8 cellular contexts compared by ENCODE assay signal in the genomic region with DNA sequence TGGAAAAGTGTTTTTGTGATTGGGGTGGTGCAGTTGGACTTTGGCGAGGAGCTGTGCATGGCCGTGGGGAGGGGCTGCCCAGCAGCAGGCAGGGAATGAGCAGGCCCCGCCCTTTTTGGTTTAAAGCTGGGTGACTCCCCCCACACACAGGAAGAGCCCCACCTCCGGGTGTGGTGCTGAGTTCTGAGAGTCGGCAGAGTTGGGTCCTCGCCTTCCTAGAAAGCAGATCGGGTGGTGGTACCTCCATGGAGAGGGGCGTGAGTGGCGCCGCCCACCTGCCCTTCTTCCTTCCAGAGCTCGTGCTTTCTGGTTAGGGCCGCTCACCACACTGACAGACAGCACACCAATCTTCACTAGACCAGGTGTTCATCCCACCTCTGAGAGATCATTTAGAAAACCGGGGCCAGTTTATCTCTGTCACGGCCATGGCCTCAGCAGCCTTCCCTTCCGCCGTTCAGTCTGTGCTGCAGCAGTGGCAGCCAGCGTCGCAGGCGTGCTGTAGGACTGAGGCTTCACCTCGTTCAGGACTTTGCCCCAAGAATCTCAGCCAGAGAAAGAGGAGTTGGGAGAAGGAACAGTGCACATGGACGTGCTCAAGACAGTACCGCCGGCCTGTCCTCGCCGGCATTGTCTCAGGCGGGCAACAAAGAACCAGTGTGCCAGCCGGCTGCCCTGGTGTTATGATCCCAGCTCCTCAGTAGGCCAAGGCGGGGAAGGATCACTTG.
DNase-seq lines count a peak whose midpoint lies in the region; ATAC-seq, FAIRE-seq and TF ChIP-seq lines count a peak whose summit lies in the region.
"Had no signal": no experiment of that assay in that cellular context is flagged by ENCODE, and none has a peak within 500 bp of the region (broad histone marks: within the 10 kb centered on the region; RNA-seq: fewer than 3 reads in every experiment).

No MANE protein-coding gene starts in this region.

- intact Hi-C loops in activated B cell treated with CpG ODN at 0.5 μM for 24 hours (cut with micrococcal nuclease): no loop called here
- intact Hi-C loops in activated T-helper 1 cell treated with anti-CD3 and anti-CD28 coated beads, Interleukin-12 subunit alpha, Interleukin-12 subunit beta, Interleukin-2, Interleukin-4 antibody, amounts not matched to agents 30 ng/mL and 10 ng/mL and 1 ng/mL, durations not matched to agents 14 hours and 24 hours and 36 hours (cut with micrococcal nuclease): loop anchor here (1.0 kb wide), 2 partner anchors 9 to 30 kb away; no protein-coding TSS in a partner anchor

- H3K27me3 Mint-ChIP-seq in activated B cell treated with CpG ODN at 0.5 μM for 24 hours: no peaks in the 10 kb centered on the region
- no peaks in the 10 kb centered on the region for H3K27me3 Mint-ChIP-seq in activated T-helper 1 cell treated with anti-CD3 and anti-CD28 coated beads, Interleukin-12 subunit alpha, Interleukin-12 subunit beta, Interleukin-2, Interleukin-4 antibody, amounts not matched to agents 30 ng/mL and 10 ng/mL and 1 ng/mL, durations not matched to agents 14 hours and 24 hours and 36 hours (ENCODE audit: insufficient read depth)
- no peaks in the 10 kb centered on the region for H3K27me3 Mint-ChIP-seq in naive thymus-derived CD8-positive, alpha-beta T cell
- H3K27me3 Mint-ChIP-seq in stimulated activated naive CD8-positive, alpha-beta T cell treated with anti-CD3 and anti-CD28 coated beads, Interleukin-15, Interleukin-2, amounts not matched to agents 100 ng/mL and 50 ng/mL, for 24 hours: no peaks in the 10 kb centered on the region

- no peak overlapping the region for H3K27ac Mint-ChIP-seq in activated B cell treated with CpG ODN at 0.5 μM for 24 hours
- H3K27ac Mint-ChIP-seq in activated T-helper 1 cell treated with anti-CD3 and anti-CD28 coated beads, Interleukin-12 subunit alpha, Interleukin-12 subunit beta, Interleukin-2, Interleukin-4 antibody, amounts not matched to agents 30 ng/mL and 10 ng/mL and 1 ng/mL, durations not matched to agents 14 hours and 24 hours and 36 hours: peak overlapping the region; percentile 83
- peak overlapping the region; percentile 83 to 96 (median 94) for H3K27ac Mint-ChIP-seq in naive thymus-derived CD8-positive, alpha-beta T cell
- H3K27ac Mint-ChIP-seq in stimulated activated naive CD8-positive, alpha-beta T cell treated with anti-CD3 and anti-CD28 coated beads, Interleukin-15, Interleukin-2, amounts not matched to agents 100 ng/mL and 50 ng/mL, for 24 hours: peak overlapping the region; percentile 94

- CTCF ChIA-PET in activated B cell treated with CpG ODN at 0.5 μM for 24 hours (lab: Charles Lee): no interaction called here

- ATAC-seq in activated B cell treated with CpG ODN at 0.5 μM for 24 hours (ENCODE audit: low read depth): no peak
- peak; percentile 91 to 92 for ATAC-seq in naive thymus-derived CD8-positive, alpha-beta T cell

- H3K9me3 Mint-ChIP-seq in activated B cell treated with CpG ODN at 0.5 μM for 24 hours: no peaks in the 10 kb centered on the region
- H3K9me3 Mint-ChIP-seq in activated T-helper 1 cell treated with anti-CD3 and anti-CD28 coated beads, Interleukin-12 subunit alpha, Interleukin-12 subunit beta, Interleukin-2, Interleukin-4 antibody, amounts not matched to agents 30 ng/mL and 10 ng/mL and 1 ng/mL, durations not matched to agents 14 hours and 24 hours and 36 hours: no peaks in the 10 kb centered on the region
- no peaks in the 10 kb centered on the region for H3K9me3 Mint-ChIP-seq in naive thymus-derived CD8-positive, alpha-beta T cell
- no peaks in the 10 kb centered on the region for H3K9me3 Mint-ChIP-seq in stimulated activated naive CD8-positive, alpha-beta T cell treated with anti-CD3 and anti-CD28 coated beads, Interleukin-15, Interleukin-2, amounts not matched to agents 100 ng/mL and 50 ng/mL, for 24 hours

- DNase-seq in activated B cell treated with CpG ODN at 0.5 μM for 24 hours (no peak), RKO (ENCODE audit: low spot score) (no peak), HTR-8/SVneo (ENCODE audit: insufficient read length, low spot score) (no peak), NCI-H1694 treated with DMSO at 0.1 percent for 48 hours (lab: John Stamatoyannopoulos, UW) (no peak)
- peak; percentile 74 for DNase-seq in activated T-helper 1 cell treated with anti-CD3 and anti-CD28 coated beads, Interleukin-12 subunit alpha, Interleukin-12 subunit beta, Interleukin-2, Interleukin-4 antibody, amounts not matched to agents 30 ng/mL and 10 ng/mL and 1 ng/mL, durations not matched to agents 14 hours and 24 hours and 36 hours (ENCODE audit: low spot score)
- peak in 8 of 10 donors; percentile 22 to 76 (median 42) for DNase-seq in naive thymus-derived CD8-positive, alpha-beta T cell
- DNase-seq: MG63 had no signal

- H3K4me3 Mint-ChIP-seq in activated B cell treated with CpG ODN at 0.5 μM for 24 hours: peak overlapping the region; percentile 32
- H3K4me3 Mint-ChIP-seq in activated T-helper 1 cell treated with anti-CD3 and anti-CD28 coated beads, Interleukin-12 subunit alpha, Interleukin-12 subunit beta, Interleukin-2, Interleukin-4 antibody, amounts not matched to agents 30 ng/mL and 10 ng/mL and 1 ng/mL, durations not matched to agents 14 hours and 24 hours and 36 hours: peak overlapping the region; percentile 31
- peak overlapping the region; percentile 54 to 84 (median 78) for H3K4me3 Mint-ChIP-seq in naive thymus-derived CD8-positive, alpha-beta T cell
- peak overlapping the region; percentile 45 for H3K4me3 Mint-ChIP-seq in stimulated activated naive CD8-positive, alpha-beta T cell treated with anti-CD3 and anti-CD28 coated beads, Interleukin-15, Interleukin-2, amounts not matched to agents 100 ng/mL and 50 ng/mL, for 24 hours

- peaks cover 36% of the 10 kb centered on the region for H3K4me1 Mint-ChIP-seq in activated B cell treated with CpG ODN at 0.5 μM for 24 hours
- H3K4me1 Mint-ChIP-seq in activated T-helper 1 cell treated with anti-CD3 and anti-CD28 coated beads, Interleukin-12 subunit alpha, Interleukin-12 subunit beta, Interleukin-2, Interleukin-4 antibody, amounts not matched to agents 30 ng/mL and 10 ng/mL and 1 ng/mL, durations not matched to agents 14 hours and 24 hours and 36 hours (ENCODE audit: low read depth): peaks cover 60% of the 10 kb centered on the region
- H3K4me1 Mint-ChIP-seq in naive thymus-derived CD8-positive, alpha-beta T cell: peaks cover 21 to 56% (median 46%) of the 10 kb centered on the region in 4 donors
- H3K4me1 Mint-ChIP-seq in stimulated activated naive CD8-positive, alpha-beta T cell treated with anti-CD3 and anti-CD28 coated beads, Interleukin-15, Interleukin-2, amounts not matched to agents 100 ng/mL and 50 ng/mL, for 24 hours (ENCODE audit: low read depth): peaks cover 43% of the 10 kb centered on the region

- POLR2A ChIA-PET in activated B cell treated with CpG ODN at 0.5 μM for 24 hours (lab: Charles Lee): interaction anchor here (1.2 kb wide), 1 partner anchor 551 kb away, joined by 3 read pairs; no protein-coding TSS in a partner anchor
- POLR2A ChIA-PET in naive thymus-derived CD8-positive, alpha-beta T cell (lab: Charles Lee): interaction anchor here (0.8 to 1.6 kb wide), 12 partner anchors 9 to 190 kb away, joined by 3 to 7 read pairs (median 4); no protein-coding TSS in a partner anchor

- no peak for FAIRE-seq in HTR-8/SVneo (lab: Jason Lieb, UNC)

- H3K36me3 Mint-ChIP-seq in activated B cell treated with CpG ODN at 0.5 μM for 24 hours (ENCODE audit: low read depth): peaks cover 32% of the 10 kb centered on the region
- peaks cover 55% of the 10 kb centered on the region for H3K36me3 Mint-ChIP-seq in activated T-helper 1 cell treated with anti-CD3 and anti-CD28 coated beads, Interleukin-12 subunit alpha, Interleukin-12 subunit beta, Interleukin-2, Interleukin-4 antibody, amounts not matched to agents 30 ng/mL and 10 ng/mL and 1 ng/mL, durations not matched to agents 14 hours and 24 hours and 36 hours (ENCODE audit: low read depth)
- H3K36me3 Mint-ChIP-seq in naive thymus-derived CD8-positive, alpha-beta T cell: peaks cover 0 to 10% (median 6%) of the 10 kb centered on the region in 3 donors
- H3K36me3 Mint-ChIP-seq in stimulated activated naive CD8-positive, alpha-beta T cell treated with anti-CD3 and anti-CD28 coated beads, Interleukin-15, Interleukin-2, amounts not matched to agents 100 ng/mL and 50 ng/mL, for 24 hours (ENCODE audit: low read depth): peaks cover 49% of the 10 kb centered on the region

- no peak for TF ChIP-seq CTCF in activated B cell treated with CpG ODN at 0.5 μM for 24 hours (IDR thresholded peaks at IDR 0.05)

Comparison
In these comparisons a context has a peak if more than half of its experiments do, and no peak if none do; other contexts are left out.
1. DNase-seq: peak in activated T-helper 1 cell treated with anti-CD3 and anti-CD28 coated beads, Interleukin-12 subunit alpha, Interleukin-12 subunit beta, Interleukin-2, Interleukin-4 antibody, amounts not matched to agents 30 ng/mL and 10 ng/mL and 1 ng/mL, durations not matched to agents 14 hours and 24 hours and 36 hours (single experiment) and naive thymus-derived CD8-positive, alpha-beta T cell (8 of 10); none in activated B cell treated with CpG ODN at 0.5 μM for 24 hours (single experiment), RKO (single experiment), HTR-8/SVneo (single experiment) and NCI-H1694 treated with DMSO at 0.1 percent for 48 hours (single experiment).
2. Peak in every context shown above with its lines, with median percentiles within 50 percentile points of each other: H3K4me3 Mint-ChIP-seq.